ENCODE assay signal across 12 cellular contexts in genomic region chr16:20878682-20879147, GRCh38. TPM values are rescaled to one million over a fixed set of nuclear protein-coding genes. Genes with fewer than 3 reads are reported as not detected.
A peak's percentile ranks its signal among the peaks of the same experiment; 100 is the strongest.
DNase-seq lines count a peak whose midpoint lies in the region; ATAC-seq, FAIRE-seq and TF ChIP-seq lines count a peak whose summit lies in the region.
"Had no signal": no experiment of that assay in that cellular context is flagged by ENCODE, and none has a peak within 500 bp of the region (broad histone marks: within the 10 kb centered on the region; RNA-seq: fewer than 3 reads in every experiment).

No MANE protein-coding gene starts in this region.

- H3K79me2 ChIP-seq in endothelial cell of umbilical vein (ENCODE audit: control insufficient read depth, insufficient read depth, low read length), result peaks cover 91% of the 10 kb centered on the region

- peaks cover 2 to 7% of the 10 kb centered on the region in 2 experiments for H3K36me3 ChIP-seq in endothelial cell of umbilical vein (ENCODE audit: control insufficient read depth in 2 of 2, extremely low read depth in 1 of 2, insufficient read depth in 2 of 2, low read length in 2 of 2)

- CTCF ChIA-PET in endothelial cell of umbilical vein (lab: Charles Lee), result interaction anchor here (0.7 to 1.2 kb wide), 4 partner anchors 21 to 30 kb away, joined by 3 to 6 read pairs (median 4); no protein-coding TSS in a partner anchor
- CTCF ChIA-PET in T-cell (lab: Charles Lee), result no interaction called here

- no peak for FAIRE-seq in endothelial cell of umbilical vein (lab: Jason Lieb, UNC)

- H4K20me1 ChIP-seq in endothelial cell of umbilical vein (replicated peaks; ENCODE audit: control insufficient read depth, extremely low read depth, insufficient read depth, low read length), result peaks cover 4% of the 10 kb centered on the region

- peaks cover 42% of the 10 kb centered on the region for H3K4me1 Mint-ChIP-seq in CD14-positive monocyte
- H3K4me1 Mint-ChIP-seq in nephron, result peaks cover 20% of the 10 kb centered on the region
- peaks cover 20 to 47% (median 46%) of the 10 kb centered on the region in 3 donors for H3K4me1 Mint-ChIP-seq in T-cell

- peak overlapping the region; percentile 88 for H3K4me2 ChIP-seq in endothelial cell of umbilical vein (ENCODE audit: insufficient read depth, low read length)

- H3K4me1 ChIP-seq in endothelial cell of umbilical vein (ENCODE audit: control insufficient read depth, extremely low read depth, insufficient read depth, low read length), result peaks cover 24% of the 10 kb centered on the region

- no peaks in the 10 kb centered on the region for H3K27me3 ChIP-seq in endothelial cell of umbilical vein (ENCODE audit: control insufficient read depth in 2 of 2, insufficient read depth in 2 of 2, low read length in 2 of 2)

- H3K27me3 Mint-ChIP-seq in CD14-positive monocyte (ENCODE audit: low read depth in 3 of 3) (no peaks in the 10 kb centered on the region), nephron (ENCODE audit: low read depth) (no peaks in the 10 kb centered on the region), T-cell (no peaks in the 10 kb centered on the region)
- H3K27me3 Mint-ChIP-seq: central memory CD8-positive, alpha-beta T cell had no signal

- peak overlapping the region; percentile 80 for H3K27ac ChIP-seq in endothelial cell of umbilical vein (ENCODE audit: insufficient read depth, low read depth, low read length)

- H2AFZ ChIP-seq in endothelial cell of umbilical vein (ENCODE audit: low read depth, low read length), result no peak overlapping the region

- ATAC-seq in HG03378 (IDR thresholded peaks at IDR 0.05; ENCODE audit: unreplicated experiment), result peak; percentile 5
- no peak for ATAC-seq in GM21381 (IDR thresholded peaks at IDR 0.05; ENCODE audit: unreplicated experiment)
- ATAC-seq in T-cell (replicated peaks in 1 of 4), result no peak
- no peak for ATAC-seq in GM19397 (IDR thresholded peaks at IDR 0.05; ENCODE audit: unreplicated experiment)

- TF ChIP-seq CTCF in CD14-positive monocyte (IDR thresholded peaks at IDR 0.05) (no peak), endothelial cell of umbilical vein (IDR thresholded peaks at IDR 0.05; ENCODE audit: extremely low read depth in 1 of 2, insufficient read depth in 1 of 2, low read depth in 1 of 2, low read length in 2 of 2) (no peak), nephron (IDR thresholded peaks at IDR 0.05; ENCODE audit: unreplicated experiment in 3 of 3) (no peak)

- H3K36me3 Mint-ChIP-seq in CD14-positive monocyte (peaks cover 14 to 21% of the 10 kb centered on the region in 2 donors), nephron (ENCODE audit: low read depth) (peaks cover 7% of the 10 kb centered on the region), T-cell (peaks cover 3% of the 10 kb centered on the region)

- no TSS peak for BruUV-seq in endothelial cell of umbilical vein (replicated peaks; lab: Mats Ljungman, UMichigan)

- H3K9me3 Mint-ChIP-seq in CD14-positive monocyte (no peaks in the 10 kb centered on the region), nephron (no peaks in the 10 kb centered on the region), T-cell (peaks cover 0 to 4% (median 2%) of the 10 kb centered on the region in 3 donors)
- H3K9me3 Mint-ChIP-seq: central memory CD8-positive, alpha-beta T cell had no signal

- intact Hi-C loops in CD14-positive monocyte (cut with micrococcal nuclease), result no loop called here
- intact Hi-C loops in endothelial cell of umbilical vein (cut with micrococcal nuclease), result loop anchor here (1.0 kb wide), 1 partner anchor 9 kb away; no protein-coding TSS in a partner anchor

- H3K9me3 ChIP-seq in endothelial cell of umbilical vein (replicated peaks; ENCODE audit: control insufficient read depth, insufficient read depth, low read length), result no peaks in the 10 kb centered on the region

- H3K9me1 ChIP-seq in endothelial cell of umbilical vein (replicated peaks; ENCODE audit: control insufficient read depth, extremely low read depth, insufficient read depth, low read length), result no peaks in the 10 kb centered on the region

- DNase-seq in CD14-positive monocyte (ENCODE audit: low spot score) (no peak), endothelial cell of umbilical vein (ENCODE audit: low read depth, low spot score) (no peak), NCI-H524 (lab: John Stamatoyannopoulos, UW) (no peak), T-cell (no peak)
- DNase-seq: activated CD4-positive, alpha-beta T cell treated with anti-CD3 and anti-CD28 coated beads for 4 hours; COR-L47; retina had no signal

- TF ChIP-seq POLR2A in endothelial cell of umbilical vein (IDR thresholded peaks at IDR 0.05; ENCODE audit: low read depth, low read length), result no peak

- dilution Hi-C loops in endothelial cell of umbilical vein (cut with MboI; ENCODE audit: extremely low pct_ligation_motif_present, low sequenced_read_pairs), result no loop called here

- H3K27ac Mint-ChIP-seq in CD14-positive monocyte (peak overlapping the region in 4 of 7 donors; percentile 12 to 60 (median 38)), nephron (peak overlapping the region; percentile 87 to 94 (median 91)), T-cell (peak overlapping the region in 1 of 2 donors; percentile 52)

- POLR2A ChIA-PET in endothelial cell of umbilical vein (lab: Charles Lee) (no interaction called here), T-cell (lab: Charles Lee) (interaction anchor here in 1 of 2 donors (0.6 kb wide), 1 partner anchor 1275 kb away, joined by 3 read pairs; no protein-coding TSS in a partner anchor)

- peak overlapping the region; percentile 56 for H3K9ac ChIP-seq in endothelial cell of umbilical vein (replicated peaks; ENCODE audit: extremely low read depth, insufficient read depth, low read length)

- H3K4me3 Mint-ChIP-seq in CD14-positive monocyte, result no peak overlapping the region
- H3K4me3 Mint-ChIP-seq in nephron, result peak overlapping the region in 2 of 3 experiments; percentile 34 to 48
- no peak overlapping the region for H3K4me3 Mint-ChIP-seq in T-cell
- H3K4me3 Mint-ChIP-seq: central memory CD8-positive, alpha-beta T cell had no signal

- H3K4me3 ChIP-seq in endothelial cell of umbilical vein (replicated peaks in 1 of 3; ENCODE audit: insufficient read depth in 1 of 3, low read depth in 1 of 3, low read length in 3 of 3), result no peak overlapping the region

TF ChIP-seq in endothelial cell of umbilical vein, 7 proteins besides CTCF, POLR2A, EP300 and RAD21:
- no peak for TF ChIP-seq MYC (IDR thresholded peaks at IDR 0.05; ENCODE audit: low read depth, low read length)
- no peak for TF ChIP-seq FOS (IDR thresholded peaks at IDR 0.05; ENCODE audit: borderline replicate concordance, insufficient read depth, low read length)
- TF ChIP-seq JUN (IDR thresholded peaks at IDR 0.05; ENCODE audit: borderline replicate concordance, insufficient read depth, insufficient read length, low read depth), result no peak

RNA-seq across cellular contexts. Expression of gene DCUN1D3, which starts 21.4 kb away (rescaled TPM):
- polyA plus RNA-seq in CD14-positive monocyte, result 1 to 10 TPM; 1.0 to 1.3 TPM
- 35.0 and 39.6 TPM in 2 replicates for total RNA-seq in endothelial cell of umbilical vein
- 8.8 and 10.4 TPM in 2 replicates for polyA plus RNA-seq in endothelial cell of umbilical vein
- 13.5 and 14.2 TPM in 2 replicates for polyA plus RNA-seq in endothelial cell of umbilical vein (2011; cell fraction: cytosol; rRNA removed)
- 28.5 and 31.3 TPM in 2 replicates for polyA plus RNA-seq in endothelial cell of umbilical vein (2011; cell fraction: nucleus; rRNA removed)
- polyA plus RNA-seq in endothelial cell of umbilical vein (2012), result 15.7 and 16.5 TPM in 2 replicates
- polyA minus RNA-seq in endothelial cell of umbilical vein, result 40.9 and 43.9 TPM in 2 replicates
- polyA minus RNA-seq in endothelial cell of umbilical vein (2011; cell fraction: cytosol; rRNA and poly(A)+ RNA removed), result 1.6 TPM
- 40.7 and 47.7 TPM in 2 replicates for polyA minus RNA-seq in endothelial cell of umbilical vein (2011; cell fraction: nucleus; rRNA and poly(A)+ RNA removed)
- total RNA-seq in T-cell, result 1 to 10 TPM; 3.3 to 7.5 (median 5.7) TPM

RNA-seq across cellular contexts. Expression of gene LYRM1, which starts 21.9 kb away (rescaled TPM):
- 10 to 100 TPM; 25.5 to 29.5 TPM for polyA plus RNA-seq in CD14-positive monocyte
- total RNA-seq in endothelial cell of umbilical vein, result 28.4 and 29.1 TPM in 2 replicates
- 13.8 and 20.4 TPM in 2 replicates for polyA plus RNA-seq in endothelial cell of umbilical vein
- polyA plus RNA-seq in endothelial cell of umbilical vein (2011; cell fraction: cytosol; rRNA removed), result 34.3 and 34.7 TPM in 2 replicates
- 16.3 and 18.2 TPM in 2 replicates for polyA plus RNA-seq in endothelial cell of umbilical vein (2011; cell fraction: nucleus; rRNA removed)
- polyA plus RNA-seq in endothelial cell of umbilical vein (2012), result 45.2 and 45.3 TPM in 2 replicates
- 10.3 and 13.5 TPM in 2 replicates for polyA minus RNA-seq in endothelial cell of umbilical vein
- polyA minus RNA-seq in endothelial cell of umbilical vein (2011; cell fraction: cytosol; rRNA and poly(A)+ RNA removed), result 9.3 TPM
- polyA minus RNA-seq in endothelial cell of umbilical vein (2011; cell fraction: nucleus; rRNA and poly(A)+ RNA removed), result 6.7 and 7.1 TPM in 2 replicates
- total RNA-seq in T-cell, result 10 to 100 TPM; 16.2 to 23.6 (median 19.6) TPM

Comparison
In these comparisons a context has a peak if more than half of its experiments do, and no peak if none do; other contexts are left out.
1. H3K4me3 Mint-ChIP-seq: peak in nephron (2 of 3); none in CD14-positive monocyte (0 of 2) and T-cell (0 of 3).